ENCODE assay signal across 10 cellular contexts in the genomic region with DNA sequence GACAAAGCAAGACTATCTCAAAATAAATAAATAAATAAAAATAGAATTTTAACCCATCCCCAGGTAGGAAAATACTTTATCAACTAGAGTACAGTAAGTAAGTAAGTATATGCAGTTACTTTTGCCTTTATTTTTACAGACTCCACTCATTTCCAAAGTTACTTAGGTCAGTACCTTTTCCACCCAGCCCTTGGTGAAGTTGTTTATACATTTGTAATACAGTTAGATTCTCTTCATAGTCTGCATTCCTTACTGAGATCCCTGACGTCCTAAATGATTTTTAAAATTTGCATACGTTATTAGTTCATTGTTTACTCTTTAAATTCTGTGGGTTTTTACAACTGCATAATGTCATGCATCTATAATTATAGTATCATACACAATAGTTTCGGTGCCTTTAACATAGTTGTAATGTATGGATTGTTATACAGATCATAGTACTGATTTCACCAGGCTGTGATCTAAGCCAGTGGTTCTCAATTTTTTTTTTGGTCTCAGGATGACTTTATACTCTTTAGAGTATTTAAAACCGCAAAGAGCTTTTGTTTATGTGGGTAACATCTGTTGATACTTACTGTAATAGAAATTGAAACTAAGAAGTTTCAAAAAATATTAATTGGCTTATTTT. TPM values are rescaled to one million over a fixed set of nuclear protein-coding genes. Genes with fewer than 3 reads are reported as not detected.
DNase-seq lines count a peak whose midpoint lies in the region; ATAC-seq and TF ChIP-seq lines count a peak whose summit lies in the region.
"Had no signal": no experiment of that assay in that cellular context is flagged by ENCODE, and none has a peak within 500 bp of the region (broad histone marks: within the 10 kb centered on the region; RNA-seq: fewer than 3 reads in every experiment).

No MANE protein-coding gene starts in this region.

- no TSS peak for BruUV-seq in PC-3 (replicated peaks; lab: Mats Ljungman, UMichigan)

- POLR2A ChIA-PET in activated CD4-positive, alpha-beta T cell treated with anti-CD3 and anti-CD28 coated beads, Interleukin-2, amount 10 ng/mL, durations not matched to agents 7 days and 5 days (lab: Charles Lee) = interaction anchor here (1.0 kb wide), 1 partner anchor 10 kb away, joined by 3 read pairs; the partner anchor contains the start of gene SETDB2
- POLR2A ChIA-PET in PC-3 (lab: Charles Lee; ENCODE audit: unreplicated experiment) = interaction anchor here (0.5 kb wide), 1 partner anchor 36 kb away, joined by 11 read pairs; no protein-coding TSS in a partner anchor

- H3K9me3 ChIP-seq in neural progenitor cell (ENCODE audit: low read depth) = no peaks in the 10 kb centered on the region
- no peaks in the 10 kb centered on the region for H3K9me3 ChIP-seq in PC-3 (ENCODE audit: low read length)

- H3F3A ChIP-seq in neural progenitor cell (ENCODE audit: low read depth) (no peaks in the 10 kb centered on the region), PC-3 (ENCODE audit: low read length, unreplicated experiment) (no peaks in the 10 kb centered on the region)

- H2AFZ ChIP-seq in neural progenitor cell (replicated peaks) (no peak overlapping the region), PC-3 (ENCODE audit: low read length) (no peak overlapping the region)

- H3K36me3 ChIP-seq in neural progenitor cell (no peaks in the 10 kb centered on the region), PC-3 (ENCODE audit: low read depth, low read length) (no peaks in the 10 kb centered on the region)

- H3K4me1 ChIP-seq in neural progenitor cell = no peaks in the 10 kb centered on the region
- peaks cover 23% of the 10 kb centered on the region for H3K4me1 ChIP-seq in PC-3 (ENCODE audit: insufficient read depth, low read length)

- peaks cover 32% of the 10 kb centered on the region for H3K4me1 Mint-ChIP-seq in activated CD4-positive, alpha-beta T cell treated with anti-CD3 and anti-CD28 coated beads, Interleukin-2, amount 10 ng/mL, durations not matched to agents 7 days and 5 days
- peaks cover 25% of the 10 kb centered on the region for H3K4me1 Mint-ChIP-seq in T-helper 1 cell treated with Interleukin-12 subunit alpha and Interleukin-12 subunit beta and Interleukin-4 antibody, amounts not matched to agents 30 μg/mL and 1 μg/mL, for 36 hours (ENCODE audit: low read depth)
- H3K4me1 Mint-ChIP-seq in stimulated activated effector memory CD8-positive, alpha-beta T cell treated with anti-CD3 and anti-CD28 coated beads, Interleukin-12 subunit alpha, Interleukin-12 subunit beta, amount 100 ng/mL, for 72 hours = peaks cover 30% of the 10 kb centered on the region
- H3K4me1 Mint-ChIP-seq in neural progenitor cell = no peaks in the 10 kb centered on the region
- H3K4me1 Mint-ChIP-seq: neural crest cell had no signal

- H3K9ac ChIP-seq in neural progenitor cell = no peak overlapping the region
- H3K9ac ChIP-seq in PC-3 (ENCODE audit: low read length) = no peak overlapping the region

- H3K27me3 ChIP-seq in neural progenitor cell (no peaks in the 10 kb centered on the region), PC-3 (ENCODE audit: low read length) (no peaks in the 10 kb centered on the region)

- H3K27ac Mint-ChIP-seq in activated CD4-positive, alpha-beta T cell treated with anti-CD3 and anti-CD28 coated beads, Interleukin-2, amount 10 ng/mL, durations not matched to agents 7 days and 5 days = peak overlapping the region; percentile 31
- H3K27ac Mint-ChIP-seq in T-helper 1 cell treated with Interleukin-12 subunit alpha and Interleukin-12 subunit beta and Interleukin-4 antibody, amounts not matched to agents 30 μg/mL and 1 μg/mL, for 36 hours = peak overlapping the region; percentile 71
- peak overlapping the region; percentile 15 for H3K27ac Mint-ChIP-seq in stimulated activated effector memory CD8-positive, alpha-beta T cell treated with anti-CD3 and anti-CD28 coated beads, Interleukin-12 subunit alpha, Interleukin-12 subunit beta, amount 100 ng/mL, for 72 hours
- H3K27ac Mint-ChIP-seq in neural progenitor cell = no peak overlapping the region

- no peaks in the 10 kb centered on the region for H3K9me2 ChIP-seq in PC-3 (replicated peaks; ENCODE audit: low read length)

- no peak overlapping the region for H3K4me3 Mint-ChIP-seq in activated CD4-positive, alpha-beta T cell treated with anti-CD3 and anti-CD28 coated beads, Interleukin-2, amount 10 ng/mL, durations not matched to agents 7 days and 5 days
- peak overlapping the region; percentile 35 for H3K4me3 Mint-ChIP-seq in T-helper 1 cell treated with Interleukin-12 subunit alpha and Interleukin-12 subunit beta and Interleukin-4 antibody, amounts not matched to agents 30 μg/mL and 1 μg/mL, for 36 hours
- peak overlapping the region; percentile 34 for H3K4me3 Mint-ChIP-seq in stimulated activated effector memory CD8-positive, alpha-beta T cell treated with anti-CD3 and anti-CD28 coated beads, Interleukin-12 subunit alpha, Interleukin-12 subunit beta, amount 100 ng/mL, for 72 hours
- H3K4me3 Mint-ChIP-seq in neural progenitor cell = no peak overlapping the region
- H3K4me3 Mint-ChIP-seq: neural crest cell had no signal

- no peak overlapping the region for H3K27ac ChIP-seq in neural progenitor cell
- no peak overlapping the region for H3K27ac ChIP-seq in substantia nigra (ENCODE audit: low read depth, low read length, poor library complexity, severe bottlenecking)
- no peak overlapping the region for H3K27ac ChIP-seq in PC-3 (ENCODE audit: low read length)

- H3K27me3 Mint-ChIP-seq in activated CD4-positive, alpha-beta T cell treated with anti-CD3 and anti-CD28 coated beads, Interleukin-2, amount 10 ng/mL, durations not matched to agents 7 days and 5 days = no peaks in the 10 kb centered on the region
- H3K27me3 Mint-ChIP-seq in T-helper 1 cell treated with Interleukin-12 subunit alpha and Interleukin-12 subunit beta and Interleukin-4 antibody, amounts not matched to agents 30 μg/mL and 1 μg/mL, for 36 hours (ENCODE audit: low read depth) = no peaks in the 10 kb centered on the region
- no peaks in the 10 kb centered on the region for H3K27me3 Mint-ChIP-seq in neural progenitor cell (ENCODE audit: insufficient read depth, low read depth)

- H3K4me2 ChIP-seq in neural progenitor cell (no peak overlapping the region), PC-3 (ENCODE audit: low read length) (no peak overlapping the region)

- intact Hi-C loops in PC-3 (cut with micrococcal nuclease) = no loop called here

- no peaks in the 10 kb centered on the region for H3K9me3 Mint-ChIP-seq in activated CD4-positive, alpha-beta T cell treated with anti-CD3 and anti-CD28 coated beads, Interleukin-2, amount 10 ng/mL, durations not matched to agents 7 days and 5 days
- H3K9me3 Mint-ChIP-seq in T-helper 1 cell treated with Interleukin-12 subunit alpha and Interleukin-12 subunit beta and Interleukin-4 antibody, amounts not matched to agents 30 μg/mL and 1 μg/mL, for 36 hours = no peaks in the 10 kb centered on the region
- no peaks in the 10 kb centered on the region for H3K9me3 Mint-ChIP-seq in stimulated activated effector memory CD8-positive, alpha-beta T cell treated with anti-CD3 and anti-CD28 coated beads, Interleukin-12 subunit alpha, Interleukin-12 subunit beta, amount 100 ng/mL, for 72 hours
- no peaks in the 10 kb centered on the region for H3K9me3 Mint-ChIP-seq in neural progenitor cell
- H3K9me3 Mint-ChIP-seq: neural crest cell had no signal

- H4K20me1 ChIP-seq in neural progenitor cell (ENCODE audit: low read depth) = no peaks in the 10 kb centered on the region
- H4K20me1 ChIP-seq in PC-3 (ENCODE audit: low read length) = no peaks in the 10 kb centered on the region

- H3K79me2 ChIP-seq in neural progenitor cell (ENCODE audit: low read depth) (no peaks in the 10 kb centered on the region), PC-3 (ENCODE audit: low read length) (peaks cover 6% of the 10 kb centered on the region)

- peaks cover 40% of the 10 kb centered on the region for H3K36me3 Mint-ChIP-seq in activated CD4-positive, alpha-beta T cell treated with anti-CD3 and anti-CD28 coated beads, Interleukin-2, amount 10 ng/mL, durations not matched to agents 7 days and 5 days (ENCODE audit: low read depth)
- peaks cover 19% of the 10 kb centered on the region for H3K36me3 Mint-ChIP-seq in T-helper 1 cell treated with Interleukin-12 subunit alpha and Interleukin-12 subunit beta and Interleukin-4 antibody, amounts not matched to agents 30 μg/mL and 1 μg/mL, for 36 hours (ENCODE audit: low read depth)
- peaks cover 15% of the 10 kb centered on the region for H3K36me3 Mint-ChIP-seq in stimulated activated effector memory CD8-positive, alpha-beta T cell treated with anti-CD3 and anti-CD28 coated beads, Interleukin-12 subunit alpha, Interleukin-12 subunit beta, amount 100 ng/mL, for 72 hours
- H3K36me3 Mint-ChIP-seq in neural progenitor cell = no peaks in the 10 kb centered on the region

- TF ChIP-seq CTCF in neural progenitor cell (IDR thresholded peaks at IDR 0.05) (no peak), PC-3 (conservative IDR thresholded peaks at IDR 0.05; ENCODE audit: low read depth, low read length) (no peak)

- ATAC-seq in HG02870 (IDR thresholded peaks at IDR 0.05; ENCODE audit: unreplicated experiment) (peak; percentile 97), PC-3 (no peak)
- peak; percentile 98 for ATAC-seq in stimulated activated effector memory CD8-positive, alpha-beta T cell treated with anti-CD3 and anti-CD28 coated beads, Interleukin-12 subunit alpha, Interleukin-12 subunit beta, amount 100 ng/mL, for 72 hours

- CTCF ChIA-PET in activated CD4-positive, alpha-beta T cell treated with anti-CD3 and anti-CD28 coated beads, Interleukin-2, amount 10 ng/mL, durations not matched to agents 7 days and 5 days (lab: Charles Lee) = interaction anchor here (0.6 to 2.2 kb wide), 3 partner anchors 9 to 136 kb away, joined by 4 to 8 read pairs (median 5); no protein-coding TSS in a partner anchor
- CTCF ChIA-PET in PC-3 (lab: Charles Lee) = no interaction called here

- H3K4me3 ChIP-seq in neural progenitor cell (no peak overlapping the region), PC-3 (ENCODE audit: low read length) (no peak overlapping the region)

- DNase-seq in activated CD4-positive, alpha-beta T cell treated with anti-CD3 and anti-CD28 coated beads, Interleukin-2, amount 10 ng/mL, durations not matched to agents 7 days and 5 days = no peak
- no peak for DNase-seq in activated CD4-positive, alpha-beta T cell treated with anti-CD3 and anti-CD28 coated beads for 1 hour
- DNase-seq in stimulated activated effector memory CD8-positive, alpha-beta T cell treated with anti-CD3 and anti-CD28 coated beads, Interleukin-12 subunit alpha, Interleukin-12 subunit beta, amount 100 ng/mL, for 72 hours (ENCODE audit: low spot score in 2 of 2) = no peak
- DNase-seq in neural progenitor cell (ENCODE audit: low spot score) = no peak
- no peak for DNase-seq in substantia nigra (lab: John Stamatoyannopoulos, UW)
- DNase-seq in PC-3 = no peak
- DNase-seq: NK-92 treated with Interleukin-12 subunit alpha and Interleukin-12 subunit beta, amount 100 ng/mL, for 24 hours had no signal

RNA-seq across cellular contexts. Expression of gene SETDB2, which starts 10.4 kb away (rescaled TPM):
- total RNA-seq in activated CD4-positive, alpha-beta T cell treated with anti-CD3 and anti-CD28 coated beads, Interleukin-2, amount 10 ng/mL, durations not matched to agents 7 days and 5 days = 10 to 100 TPM; 15.6 to 18.7 TPM
- total RNA-seq in neural progenitor cell (ENCODE audit: low replicate concordance) (7.1 and 9.5 TPM in 2 replicates), PC-3 (2014; rRNA removed) (2.7 and 3.9 TPM in 2 replicates)

RNA-seq across cellular contexts. Expression of gene CAB39L, which starts 10.6 kb away (rescaled TPM):
- 1 to 10 TPM; 3.1 to 3.5 TPM for total RNA-seq in activated CD4-positive, alpha-beta T cell treated with anti-CD3 and anti-CD28 coated beads, Interleukin-2, amount 10 ng/mL, durations not matched to agents 7 days and 5 days
- total RNA-seq in neural progenitor cell (ENCODE audit: low replicate concordance) (15.1 and 18.1 TPM in 2 replicates), PC-3 (2014; rRNA removed) (1.8 and 2.0 TPM in 2 replicates)

RNA-seq across cellular contexts. Expression of gene PHF11, which starts 41.3 kb away (rescaled TPM):
- 100 to 1,000 TPM; 130 to 144 TPM for total RNA-seq in activated CD4-positive, alpha-beta T cell treated with anti-CD3 and anti-CD28 coated beads, Interleukin-2, amount 10 ng/mL, durations not matched to agents 7 days and 5 days
- total RNA-seq in neural progenitor cell (ENCODE audit: low replicate concordance) (4.9 and 6.6 TPM in 2 replicates), PC-3 (2014; rRNA removed) (7.1 and 7.9 TPM in 2 replicates)

Comparison
In these comparisons a context has a peak if more than half of its experiments do, and no peak if none do; other contexts are left out.
1. H3K4me3 Mint-ChIP-seq: peak in T-helper 1 cell treated with Interleukin-12 subunit alpha and Interleukin-12 subunit beta and Interleukin-4 antibody, amounts not matched to agents 30 μg/mL and 1 μg/mL, for 36 hours (single experiment) and stimulated activated effector memory CD8-positive, alpha-beta T cell treated with anti-CD3 and anti-CD28 coated beads, Interleukin-12 subunit alpha, Interleukin-12 subunit beta, amount 100 ng/mL, for 72 hours (single experiment); none in activated CD4-positive, alpha-beta T cell treated with anti-CD3 and anti-CD28 coated beads, Interleukin-2, amount 10 ng/mL, durations not matched to agents 7 days and 5 days (single experiment) and neural progenitor cell (single experiment).
2. RNA of gene PHF11, which starts 41.3 kb away (total RNA-seq): 130 to 144 TPM in activated CD4-positive, alpha-beta T cell treated with anti-CD3 and anti-CD28 coated beads, Interleukin-2, amount 10 ng/mL, durations not matched to agents 7 days and 5 days; 7.1 to 7.9 TPM in PC-3 and 4.9 to 6.6 TPM in neural progenitor cell; every median in the first group is over 10 times any median in the second.